In the genomic region with DNA sequence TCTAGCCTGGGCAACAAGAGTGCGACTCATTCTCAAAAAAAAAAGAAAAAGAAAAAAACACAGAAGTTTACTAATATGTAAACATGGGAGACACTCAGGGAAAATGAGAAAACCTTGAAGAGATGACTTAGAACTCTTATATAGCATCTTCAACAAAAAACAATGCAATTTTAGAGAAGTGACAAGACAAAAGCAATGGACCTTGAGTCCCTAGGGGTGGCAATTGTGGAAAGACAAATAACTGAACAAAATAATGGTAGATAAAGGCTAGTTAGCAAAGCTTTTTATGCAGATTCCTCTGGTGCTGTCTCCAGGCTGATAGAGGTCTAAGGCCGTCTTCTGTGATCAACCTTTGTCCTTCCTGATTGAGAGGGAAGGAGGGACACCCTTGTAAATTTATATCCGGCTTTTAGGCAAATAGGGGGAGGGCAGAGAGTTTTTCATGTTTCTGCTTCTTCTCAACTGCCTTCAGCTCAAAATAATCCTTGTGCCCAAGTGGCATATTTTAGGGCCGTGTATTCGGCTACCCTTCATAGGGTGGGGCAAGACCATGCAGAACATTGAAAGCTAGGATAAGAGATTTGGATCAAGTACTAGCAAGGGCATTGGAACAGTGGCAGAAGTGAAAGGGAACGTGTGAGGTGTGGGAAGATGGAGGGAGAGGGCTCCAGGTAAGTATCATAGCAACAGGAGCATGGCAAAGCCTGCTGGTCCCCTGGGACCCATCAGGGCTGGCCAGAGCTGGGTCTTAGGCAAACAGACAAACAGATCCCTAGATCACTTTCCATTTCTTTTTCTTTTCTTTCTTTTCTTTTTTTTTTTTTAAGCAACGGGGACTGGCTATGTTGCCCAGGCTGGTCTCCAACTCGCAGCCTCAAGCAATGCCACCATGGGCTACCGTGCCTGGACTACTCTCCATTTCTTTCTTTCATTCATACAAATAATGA, we compare ENCODE assay signal across 8 cellular contexts.
A peak's percentile ranks its signal among the peaks of the same experiment; 100 is the strongest.
DNase-seq lines count a peak whose midpoint lies in the region; ATAC-seq and TF ChIP-seq lines count a peak whose summit lies in the region.

No MANE protein-coding gene starts in this region.

- peak overlapping the region; percentile 62 for H3K4me3 Mint-ChIP-seq in natural killer cell

- H3K36me3 Mint-ChIP-seq in natural killer cell = no peaks in the 10 kb centered on the region

- H3K27me3 ChIP-seq in MM.1S (replicated peaks; ENCODE audit: insufficient read depth, low read length) (no peaks in the 10 kb centered on the region), ascending aorta (no peaks in the 10 kb centered on the region), aorta (ENCODE audit: control insufficient read depth in 1 of 2, insufficient read depth in 2 of 2, low read length in 1 of 2) (no peaks in the 10 kb centered on the region)

- no peaks in the 10 kb centered on the region for H3K9me2 ChIP-seq in MM.1S (replicated peaks; ENCODE audit: insufficient read depth, low read length)

- no peak for ATAC-seq in natural killer cell
- no peak for ATAC-seq in HG03442 (IDR thresholded peaks at IDR 0.05; ENCODE audit: unreplicated experiment)
- no peak for ATAC-seq in aorta (ENCODE audit: low FRiP score)

- peak overlapping the region; percentile 44 to 83 for H3K27ac Mint-ChIP-seq in natural killer cell

- peak overlapping the region; percentile 96; the same call in 1 of the 2 replicates for H3K4me2 ChIP-seq in MM.1S (ENCODE audit: low read depth, low read length)

- H3K27ac ChIP-seq in MM.1S (ENCODE audit: low read length) = no peak overlapping the region
- peak overlapping the region; percentile 54 to 71 for H3K27ac ChIP-seq in ascending aorta
- H3K27ac ChIP-seq in aorta (ENCODE audit: low read depth in 1 of 2, low read length in 2 of 2) = peak overlapping the region in 1 of 2 donors; percentile 34

- H4K20me1 ChIP-seq in MM.1S (ENCODE audit: insufficient read depth, low read length) = no peaks in the 10 kb centered on the region

- no peaks in the 10 kb centered on the region for H3K9me3 Mint-ChIP-seq in natural killer cell

- H3K9ac ChIP-seq in MM.1S (ENCODE audit: low read length) = no peak overlapping the region

- CTCF ChIA-PET in HEK293T (lab: Yijun Ruan, JAX) = interaction anchor here (0.6 to 1.5 kb wide), 5 partner anchors 14 to 459 kb away, joined by 3 to 7 read pairs (median 3); no protein-coding TSS in a partner anchor

- POLR2A ChIA-PET in HEK293T (lab: Yijun Ruan, JAX) = interaction anchor here (0.7 to 1.3 kb wide), 2 partner anchors 42 to 44 kb away, joined by 3 to 4 read pairs; no protein-coding TSS in a partner anchor

- TF ChIP-seq CTCF in MM.1S (IDR thresholded peaks at IDR 0.05; ENCODE audit: low read length) = no peak
- no peak for TF ChIP-seq CTCF in ascending aorta (IDR thresholded peaks at IDR 0.05)
- no peak for TF ChIP-seq CTCF in natural killer cell (IDR thresholded peaks at IDR 0.05)

- DNase-seq in COLO668 (lab: John Stamatoyannopoulos, UW; ENCODE audit: unreplicated experiment) (peak; percentile 32), MM.1S (no peak), ascending aorta (ENCODE audit: low spot score in 2 of 2) (no peak), natural killer cell (no peak), HEK293T (ENCODE audit: extremely low spot score) (no peak), NCI-H510A (lab: John Stamatoyannopoulos, UW) (no peak), aorta (no peak)

- H3K4me3 ChIP-seq in MM.1S (ENCODE audit: low read length) (no peak overlapping the region), ascending aorta (no peak overlapping the region), aorta (ENCODE audit: low read length in 2 of 2) (no peak overlapping the region)

- H3F3A ChIP-seq in MM.1S (ENCODE audit: insufficient read depth, low read length) = no peaks in the 10 kb centered on the region

- intact Hi-C loops in ascending aorta (cut with DNase I) (loop anchor here (5.0 kb wide), 1 partner anchor 354 kb away; the partner anchor contains the start of gene MCFD2), natural killer cell (cut with micrococcal nuclease) (no loop called here), aorta (cut with DNase I) (no loop called here)

- peak overlapping the region; percentile 99 for H2AFZ ChIP-seq in MM.1S (ENCODE audit: low read length)

- peaks cover 12% of the 10 kb centered on the region for H3K4me1 ChIP-seq in MM.1S (ENCODE audit: low read length)
- peaks cover 11 to 23% of the 10 kb centered on the region in 2 donors for H3K4me1 ChIP-seq in ascending aorta
- no peaks in the 10 kb centered on the region for H3K4me1 ChIP-seq in aorta (ENCODE audit: control insufficient read depth in 1 of 2, insufficient read depth in 2 of 2, low read length in 2 of 2)

- H3K27me3 Mint-ChIP-seq in natural killer cell (ENCODE audit: low read depth in 2 of 2) = peaks cover 0 to 3% of the 10 kb centered on the region in 2 donors

- no peaks in the 10 kb centered on the region for H3K9me3 ChIP-seq in MM.1S (replicated peaks; ENCODE audit: insufficient read depth, low read length)
- H3K9me3 ChIP-seq in ascending aorta = no peaks in the 10 kb centered on the region
- no peaks in the 10 kb centered on the region for H3K9me3 ChIP-seq in aorta (ENCODE audit: control insufficient read depth, low read length)

- WGBS in aorta, 2 donors = 72 to 82% methylated on average over 9 of the region's 9 CpGs

- H3K36me3 ChIP-seq in MM.1S (replicated peaks; ENCODE audit: insufficient read depth, low read length) (no peaks in the 10 kb centered on the region), ascending aorta (no peaks in the 10 kb centered on the region), aorta (ENCODE audit: control insufficient read depth in 1 of 2, insufficient read depth in 2 of 2, low read length in 1 of 2) (no peaks in the 10 kb centered on the region)

- no peaks in the 10 kb centered on the region for H3K79me2 ChIP-seq in MM.1S (ENCODE audit: low read length)

- H3K4me1 Mint-ChIP-seq in natural killer cell = peaks cover 0 to 18% of the 10 kb centered on the region in 2 donors

TF ChIP-seq in HEK293T, 16 proteins besides CTCF, POLR2A, EP300 and RAD21:
- TF ChIP-seq NFRKB (IDR thresholded peaks at IDR 0.05) = no peak
- no peak for TF ChIP-seq ZNF384 (IDR thresholded peaks at IDR 0.05)
- no peak for TF ChIP-seq SUZ12 (IDR thresholded peaks at IDR 0.05)
- TF ChIP-seq CTBP1 (IDR thresholded peaks at IDR 0.05; ENCODE audit: borderline replicate concordance) = no peak
- no peak for TF ChIP-seq BHLHE40 (IDR thresholded peaks at IDR 0.05; ENCODE audit: borderline replicate concordance)
- TF ChIP-seq FOXA1 (IDR thresholded peaks at IDR 0.05) = no peak
- TF ChIP-seq ELF4 (IDR thresholded peaks at IDR 0.05) = no peak
- no peak for TF ChIP-seq SP1 (IDR thresholded peaks at IDR 0.05)
- no peak for TF ChIP-seq FOXK2 (IDR thresholded peaks at IDR 0.05)
- TF ChIP-seq TARDBP (IDR thresholded peaks at IDR 0.05) = no peak
- TF ChIP-seq PKNOX1 (IDR thresholded peaks at IDR 0.05) = no peak
